In genomic region chr6:106186714-106187113, GRCh38 we compare ENCODE assay signal across 29 cellular contexts.
A peak's percentile ranks its signal among the peaks of the same experiment; 100 is the strongest.
DNase-seq lines count a peak whose midpoint lies in the region; ATAC-seq lines count a peak whose summit lies in the region.
"Had no signal": no experiment of that assay in that cellular context is flagged by ENCODE, and none has a peak within 500 bp of the region (broad histone marks: within the 10 kb centered on the region; RNA-seq: fewer than 3 reads in every experiment).

No MANE protein-coding gene starts in this region.

- POLR2A ChIA-PET in activated CD4-positive, alpha-beta memory T cell treated with anti-CD3 and anti-CD28 coated beads, Interleukin-2, amount 10 ng/mL, durations not matched to agents 7 days and 5 days (lab: Charles Lee), result interaction anchor here (1.1 to 10.4 kb wide), 8 partner anchors 8 to 194 kb away, joined by 3 to 121 read pairs (median 8); no protein-coding TSS in a partner anchor

- no peak for DNase-seq in activated T-cell treated with anti-CD3 and anti-CD28 coated beads, Interleukin-2, amount 50 U/mL, for 72 hours
- DNase-seq in activated T-cell treated with anti-CD3 and anti-CD28 coated beads, Interleukin-2, amount 50 U/mL, for 48 hours, result no peak
- DNase-seq in activated CD4-positive, alpha-beta memory T cell treated with anti-CD3 and anti-CD28 coated beads, Interleukin-2, amount 10 ng/mL, durations not matched to agents 7 days and 5 days, result no peak
- no peak for DNase-seq in effector memory CD8-positive, alpha-beta T cell
- no peak for DNase-seq in effector memory CD4-positive, alpha-beta T cell
- no peak for DNase-seq in stimulated activated CD8-positive, alpha-beta memory T cell treated with anti-CD3 and anti-CD28 coated beads, Interleukin-4, amount 100 ng/mL, for 48 hours
- no peak for DNase-seq in DMS153 treated with DMSO at 0.1 percent for 48 hours (lab: John Stamatoyannopoulos, UW; ENCODE audit: unreplicated experiment)
- DNase-seq: ACHN; activated effector memory CD4-positive, alpha-beta T cell treated with anti-CD3 and anti-CD28 coated beads, Interleukin-2, amount 50 U/mL, for 16 hours; BE2C; foreskin keratinocyte; GF-D8; KBM-7; MM.1S; mucosa of descending colon; NCI-H2081 treated with DMSO at 0.1 percent for 48 hours; NCI-H226; nephron progenitor cell; ovary; Peyer's patch; retina; SIG-M5; stimulated activated CD4-positive, alpha-beta T cell treated with anti-CD3 and anti-CD28 coated beads, Interleukin-1b, Interleukin-23, amount 100 ng/mL, for 48 hours; substantia nigra; upper lobe of left lung had no signal

- CTCF ChIA-PET in activated CD4-positive, alpha-beta memory T cell treated with anti-CD3 and anti-CD28 coated beads, Interleukin-2, amount 10 ng/mL, durations not matched to agents 7 days and 5 days (lab: Charles Lee), result interaction anchor here (1.9 kb wide), 1 partner anchor 23 kb away, joined by 8 read pairs; no protein-coding TSS in a partner anchor

- H3K27me3 ChIP-seq in effector memory CD4-positive, alpha-beta T cell (replicated peaks; ENCODE audit: control insufficient read depth, insufficient read depth, low read length, poor library complexity, severe bottlenecking), result no peaks in the 10 kb centered on the region
- H3K27me3 ChIP-seq: BE2C, foreskin keratinocyte, ovary, Peyer's patch, upper lobe of left lung had no signal

- no peak overlapping the region for H3K27ac ChIP-seq in effector memory CD4-positive, alpha-beta T cell (ENCODE audit: insufficient read depth, low read length, poor library complexity, severe bottlenecking)
- H3K27ac ChIP-seq: foreskin keratinocyte, ovary, Peyer's patch, upper lobe of left lung had no signal

- H3K9me3 ChIP-seq in effector memory CD4-positive, alpha-beta T cell (ENCODE audit: control insufficient read depth, low read length), result no peaks in the 10 kb centered on the region
- H3K9me3 ChIP-seq: BE2C, mucosa of descending colon, ovary, Peyer's patch, upper lobe of left lung had no signal

- no peaks in the 10 kb centered on the region for H3K36me3 Mint-ChIP-seq in activated T-cell treated with anti-CD3 and anti-CD28 coated beads, Interleukin-2, amount 50 U/mL, for 72 hours (ENCODE audit: insufficient read depth in 2 of 2)
- peaks cover 25% of the 10 kb centered on the region for H3K36me3 Mint-ChIP-seq in activated CD4-positive, alpha-beta memory T cell treated with anti-CD3 and anti-CD28 coated beads, Interleukin-2, amount 10 ng/mL, durations not matched to agents 7 days and 5 days (ENCODE audit: low read depth)
- peaks cover 4% of the 10 kb centered on the region for H3K36me3 Mint-ChIP-seq in effector memory CD8-positive, alpha-beta T cell (ENCODE audit: insufficient read depth)

- H3K27me3 Mint-ChIP-seq in activated T-cell treated with anti-CD3 and anti-CD28 coated beads, Interleukin-2, amount 50 U/mL, for 72 hours (ENCODE audit: low read depth), result no peaks in the 10 kb centered on the region
- H3K27me3 Mint-ChIP-seq in activated CD4-positive, alpha-beta memory T cell treated with anti-CD3 and anti-CD28 coated beads, Interleukin-2, amount 10 ng/mL, durations not matched to agents 7 days and 5 days, result no peaks in the 10 kb centered on the region
- no peaks in the 10 kb centered on the region for H3K27me3 Mint-ChIP-seq in effector memory CD8-positive, alpha-beta T cell

- no peaks in the 10 kb centered on the region for H3K36me3 ChIP-seq in effector memory CD4-positive, alpha-beta T cell (ENCODE audit: control insufficient read depth, insufficient read depth, low read length)
- H3K36me3 ChIP-seq: BE2C, ovary, Peyer's patch had no signal

- H3K4me3 Mint-ChIP-seq in activated T-cell treated with anti-CD3 and anti-CD28 coated beads, Interleukin-2, amount 50 U/mL, for 72 hours, result peak overlapping the region; percentile 45 to 79
- H3K4me3 Mint-ChIP-seq in activated CD4-positive, alpha-beta memory T cell treated with anti-CD3 and anti-CD28 coated beads, Interleukin-2, amount 10 ng/mL, durations not matched to agents 7 days and 5 days, result peak overlapping the region; percentile 38
- peak overlapping the region; percentile 8 to 37 for H3K4me3 Mint-ChIP-seq in effector memory CD8-positive, alpha-beta T cell
- H3K4me3 Mint-ChIP-seq: nephron progenitor cell had no signal

- ATAC-seq in activated T-cell treated with anti-CD3 and anti-CD28 coated beads, Interleukin-2, amount 50 U/mL, for 72 hours (replicated peaks in 1 of 2), result peak; percentile 16 to 18
- ATAC-seq in GM21423 (IDR thresholded peaks at IDR 0.05; ENCODE audit: unreplicated experiment), result peak; percentile 30
- ATAC-seq in effector memory CD8-positive, alpha-beta T cell (replicated peaks), result no peak
- ATAC-seq: esophagus mucosa, foreskin keratinocyte had no signal

- peaks cover 8% of the 10 kb centered on the region for H3K4me1 ChIP-seq in effector memory CD4-positive, alpha-beta T cell (ENCODE audit: control insufficient read depth, insufficient read depth, low read length, poor library complexity, severe bottlenecking)
- H3K4me1 ChIP-seq: Peyer's patch, upper lobe of left lung had no signal

- no peak overlapping the region for H3K4me3 ChIP-seq in effector memory CD4-positive, alpha-beta T cell (ENCODE audit: insufficient read depth, low read depth, low read length, poor library complexity, severe bottlenecking)
- H3K4me3 ChIP-seq: lung, mucosa of descending colon, ovary, Peyer's patch, smooth muscle cell, upper lobe of left lung had no signal

- H3K4me1 Mint-ChIP-seq in activated T-cell treated with anti-CD3 and anti-CD28 coated beads, Interleukin-2, amount 50 U/mL, for 72 hours (ENCODE audit: low read depth), result peaks cover 77% of the 10 kb centered on the region
- H3K4me1 Mint-ChIP-seq in activated CD4-positive, alpha-beta memory T cell treated with anti-CD3 and anti-CD28 coated beads, Interleukin-2, amount 10 ng/mL, durations not matched to agents 7 days and 5 days, result peaks cover 76% of the 10 kb centered on the region
- peaks cover 31 to 37% of the 10 kb centered on the region in 2 donors for H3K4me1 Mint-ChIP-seq in effector memory CD8-positive, alpha-beta T cell (ENCODE audit: low read depth in 2 of 2)

- no peaks in the 10 kb centered on the region for H3K9me3 Mint-ChIP-seq in activated T-cell treated with anti-CD3 and anti-CD28 coated beads, Interleukin-2, amount 50 U/mL, for 72 hours
- peaks cover 3% of the 10 kb centered on the region for H3K9me3 Mint-ChIP-seq in activated CD4-positive, alpha-beta memory T cell treated with anti-CD3 and anti-CD28 coated beads, Interleukin-2, amount 10 ng/mL, durations not matched to agents 7 days and 5 days
- no peaks in the 10 kb centered on the region for H3K9me3 Mint-ChIP-seq in effector memory CD8-positive, alpha-beta T cell
- H3K9me3 Mint-ChIP-seq: nephron progenitor cell had no signal

- peak overlapping the region; percentile 97 for H3K27ac Mint-ChIP-seq in activated T-cell treated with anti-CD3 and anti-CD28 coated beads, Interleukin-2, amount 50 U/mL, for 72 hours
- H3K27ac Mint-ChIP-seq in activated CD4-positive, alpha-beta memory T cell treated with anti-CD3 and anti-CD28 coated beads, Interleukin-2, amount 10 ng/mL, durations not matched to agents 7 days and 5 days, result peak overlapping the region; percentile 66
- peak overlapping the region in 1 of 2 donors; percentile 82 for H3K27ac Mint-ChIP-seq in effector memory CD8-positive, alpha-beta T cell
